ENCODE assay signal across 8 cellular contexts in the genomic region with DNA sequence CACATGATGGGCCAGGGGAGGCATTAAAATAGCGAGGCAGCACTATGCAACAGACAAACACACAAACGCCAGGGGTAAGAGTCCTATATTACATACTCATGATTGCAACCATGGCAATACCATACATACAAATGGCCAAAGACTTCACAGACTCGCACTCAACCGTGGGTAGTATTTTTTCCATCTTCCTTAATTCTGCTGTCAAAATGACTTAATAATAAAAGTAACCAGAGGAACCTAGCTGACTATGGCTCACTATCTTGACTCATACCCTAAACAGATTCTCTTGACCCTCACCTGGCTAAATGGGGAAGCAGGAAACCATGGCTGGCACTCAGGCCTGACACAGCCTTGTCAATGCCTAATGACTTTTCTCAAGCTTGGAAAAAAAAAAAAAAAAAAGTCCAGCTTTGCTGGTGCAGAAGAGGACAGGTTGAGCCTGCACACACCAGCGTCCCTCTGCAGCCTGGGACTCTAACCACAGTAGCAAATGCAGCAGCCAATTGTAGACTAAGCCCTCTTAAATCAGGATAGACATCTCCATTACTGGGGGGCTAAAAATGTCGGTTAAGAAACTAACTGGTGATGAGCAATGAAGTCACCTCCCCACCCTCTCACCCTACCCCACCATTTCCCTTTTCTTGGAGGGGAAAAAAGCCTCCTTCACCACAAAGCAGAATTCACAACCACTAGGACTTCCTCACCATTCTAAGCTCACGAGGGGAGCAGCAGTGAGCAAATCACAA. TPM values are rescaled to one million over a fixed set of nuclear protein-coding genes. Genes with fewer than 3 reads are reported as not detected.
DNase-seq lines count a peak whose midpoint lies in the region; ATAC-seq, FAIRE-seq and TF ChIP-seq lines count a peak whose summit lies in the region.
"Had no signal": no experiment of that assay in that cellular context is flagged by ENCODE, and none has a peak within 500 bp of the region (broad histone marks: within the 10 kb centered on the region; RNA-seq: fewer than 3 reads in every experiment).

No MANE protein-coding gene starts in this region.

- no peak for TF ChIP-seq CTCF in breast epithelium (IDR thresholded peaks at IDR 0.05)

- no peaks in the 10 kb centered on the region for H3K9me3 ChIP-seq in breast epithelium

- ATAC-seq in HG03457 (IDR thresholded peaks at IDR 0.05; ENCODE audit: unreplicated experiment) (peak; percentile 45), HG03565 (IDR thresholded peaks at IDR 0.05; ENCODE audit: unreplicated experiment) (no peak)
- ATAC-seq in activated CD8-positive, alpha-beta T cell treated with anti-CD3 and anti-CD28 coated beads, Interleukin-2, amount 10 ng/mL, durations not matched to agents 7 days and 5 days: peak; percentile 54

- no peak for DNase-seq in GM12892 (ENCODE audit: insufficient read length)
- DNase-seq in activated CD8-positive, alpha-beta T cell treated with anti-CD3 and anti-CD28 coated beads, Interleukin-2, amount 10 ng/mL, durations not matched to agents 7 days and 5 days: peak; percentile 46
- DNase-seq in pons (ENCODE audit: low spot score): peak; percentile 55
- DNase-seq in breast epithelium (ENCODE audit: low spot score in 2 of 2): no peak
- no peak for DNase-seq in foreskin melanocyte
- DNase-seq: T-helper 9 cell had no signal

- no peaks in the 10 kb centered on the region for H3K27me3 Mint-ChIP-seq in activated CD8-positive, alpha-beta T cell treated with anti-CD3 and anti-CD28 coated beads, Interleukin-2, amount 10 ng/mL, durations not matched to agents 7 days and 5 days (ENCODE audit: low read depth)

- H3K36me3 ChIP-seq in breast epithelium: no peaks in the 10 kb centered on the region

- peak overlapping the region; percentile 79 for H3K27ac Mint-ChIP-seq in activated CD8-positive, alpha-beta T cell treated with anti-CD3 and anti-CD28 coated beads, Interleukin-2, amount 10 ng/mL, durations not matched to agents 7 days and 5 days

- H3K27ac ChIP-seq in breast epithelium: no peak overlapping the region

- peak; percentile 87 for FAIRE-seq in GM12892 (lab: Jason Lieb, UNC)

- intact Hi-C loops in breast epithelium (cut with DNase I; ENCODE audit: low total_unique reads): no loop called here

- H3K4me3 Mint-ChIP-seq in activated CD8-positive, alpha-beta T cell treated with anti-CD3 and anti-CD28 coated beads, Interleukin-2, amount 10 ng/mL, durations not matched to agents 7 days and 5 days: peak overlapping the region; percentile 55

- H3K9me3 Mint-ChIP-seq in activated CD8-positive, alpha-beta T cell treated with anti-CD3 and anti-CD28 coated beads, Interleukin-2, amount 10 ng/mL, durations not matched to agents 7 days and 5 days (ENCODE audit: insufficient read depth): no peaks in the 10 kb centered on the region

- no peak overlapping the region for H3K4me3 ChIP-seq in breast epithelium

- H3K4me1 ChIP-seq in breast epithelium: peaks cover 0 to 26% of the 10 kb centered on the region in 2 donors

- CTCF ChIA-PET in activated CD8-positive, alpha-beta T cell treated with anti-CD3 and anti-CD28 coated beads, Interleukin-2, amount 10 ng/mL, durations not matched to agents 7 days and 5 days (lab: Charles Lee): interaction anchor here (1.1 to 1.5 kb wide), 2 partner anchors 17 to 30 kb away, joined by 3 read pairs; no protein-coding TSS in a partner anchor

- peaks cover 87% of the 10 kb centered on the region for H3K4me1 Mint-ChIP-seq in activated CD8-positive, alpha-beta T cell treated with anti-CD3 and anti-CD28 coated beads, Interleukin-2, amount 10 ng/mL, durations not matched to agents 7 days and 5 days (ENCODE audit: low read depth)

- POLR2A ChIA-PET in activated CD8-positive, alpha-beta T cell treated with anti-CD3 and anti-CD28 coated beads, Interleukin-2, amount 10 ng/mL, durations not matched to agents 7 days and 5 days (lab: Charles Lee): interaction anchor here (0.6 to 1.6 kb wide), 2 partner anchors 26 to 230 kb away, joined by 4 to 8 read pairs; partner anchors contain the start of gene NBEAL2

- no peaks in the 10 kb centered on the region for H3K27me3 ChIP-seq in breast epithelium

- H3K36me3 Mint-ChIP-seq in activated CD8-positive, alpha-beta T cell treated with anti-CD3 and anti-CD28 coated beads, Interleukin-2, amount 10 ng/mL, durations not matched to agents 7 days and 5 days (ENCODE audit: low read depth): peaks cover 35% of the 10 kb centered on the region

- TF ChIP-seq POLR2A in GM12892 (IDR thresholded peaks at IDR 0.05; ENCODE audit: low read depth, low read length): no peak
- no peak for TF ChIP-seq POLR2A in breast epithelium (IDR thresholded peaks at IDR 0.05)

RNA-seq across cellular contexts. Expression of gene CCDC12, which starts 23.1 kb away (rescaled TPM):
- 48.6 TPM for polyA plus RNA-seq in GM12892 (2012; ENCODE audit: missing spikeins)
- total RNA-seq in activated CD8-positive, alpha-beta T cell treated with anti-CD3 and anti-CD28 coated beads, Interleukin-2, amount 10 ng/mL, durations not matched to agents 7 days and 5 days: 10 to 100 TPM; 59.4 to 62.2 TPM
- 10 to 100 TPM; 27.0 to 50.2 (median 43.9) TPM for total RNA-seq in breast epithelium

RNA-seq across cellular contexts. Expression of gene NBEAL2, which starts 26.0 kb away (rescaled TPM):
- 79.6 TPM for polyA plus RNA-seq in GM12892 (2012; ENCODE audit: missing spikeins)
- total RNA-seq in activated CD8-positive, alpha-beta T cell treated with anti-CD3 and anti-CD28 coated beads, Interleukin-2, amount 10 ng/mL, durations not matched to agents 7 days and 5 days: 100 to 1,000 TPM; 206 to 212 TPM
- 10 to 100 TPM; 16.8 to 58.3 (median 54.4) TPM for total RNA-seq in breast epithelium

Comparison
In these comparisons a context has a peak if more than half of its experiments do, and no peak if none do; other contexts are left out.
1. DNase-seq: peak in activated CD8-positive, alpha-beta T cell treated with anti-CD3 and anti-CD28 coated beads, Interleukin-2, amount 10 ng/mL, durations not matched to agents 7 days and 5 days (single experiment) and pons (single experiment); none in GM12892 (single experiment), breast epithelium (0 of 2) and foreskin melanocyte (single experiment).